1 cellular context compared by ENCODE assay signal in genomic region chr2:215635788-215636139, GRCh38.
TF ChIP-seq lines count a peak whose summit lies in the region.

No MANE protein-coding gene starts in this region.

TF ChIP-seq in SK-N-SH treated with all-trans-retinoic acid at 6 μM for 48 hours, 23 proteins besides CTCF, POLR2A, EP300 and RAD21 (continued from another document):
- no peak for TF ChIP-seq ZNF8 (CRISPR knock-in tag; IDR thresholded peaks at IDR 0.05)
- no peak for TF ChIP-seq PPARA (CRISPR knock-in tag; IDR thresholded peaks at IDR 0.05; ENCODE audit: borderline replicate concordance)
- no peak for TF ChIP-seq ZNF565 (CRISPR knock-in tag; conservative IDR thresholded peaks at IDR 0.05; ENCODE audit: low read depth)
- TF ChIP-seq ESRRG (CRISPR knock-in tag; IDR thresholded peaks at IDR 0.05): no peak
- no peak for TF ChIP-seq TSHZ2 (CRISPR knock-in tag; IDR thresholded peaks at IDR 0.05)
- TF ChIP-seq ZC3H10 (CRISPR knock-in tag; IDR thresholded peaks at IDR 0.05): no peak
- TF ChIP-seq ARNTL (CRISPR knock-in tag; IDR thresholded peaks at IDR 0.05; ENCODE audit: borderline replicate concordance, low read depth): no peak
- no peak for TF ChIP-seq RARB (CRISPR knock-in tag; IDR thresholded peaks at IDR 0.05)
- no peak for TF ChIP-seq PATZ1 (CRISPR knock-in tag; IDR thresholded peaks at IDR 0.05; ENCODE audit: borderline replicate concordance)
- TF ChIP-seq SNAI2 (CRISPR knock-in tag; IDR thresholded peaks at IDR 0.05): no peak
- no peak for TF ChIP-seq CREB5 (CRISPR knock-in tag; IDR thresholded peaks at IDR 0.05; ENCODE audit: low read depth)
- TF ChIP-seq ZFP30 (CRISPR knock-in tag; IDR thresholded peaks at IDR 0.05): no peak
